1 cellular context compared by ENCODE assay signal in genomic region chr20:3890999-3891929, GRCh38.
TF ChIP-seq lines count a peak whose summit lies in the region.

No MANE protein-coding gene starts in this region.

TF ChIP-seq in SK-N-SH treated with all-trans-retinoic acid at 6 μM for 48 hours, 23 proteins besides CTCF, POLR2A, EP300 and RAD21 (continued from another document):
- TF ChIP-seq, protein P1, sequence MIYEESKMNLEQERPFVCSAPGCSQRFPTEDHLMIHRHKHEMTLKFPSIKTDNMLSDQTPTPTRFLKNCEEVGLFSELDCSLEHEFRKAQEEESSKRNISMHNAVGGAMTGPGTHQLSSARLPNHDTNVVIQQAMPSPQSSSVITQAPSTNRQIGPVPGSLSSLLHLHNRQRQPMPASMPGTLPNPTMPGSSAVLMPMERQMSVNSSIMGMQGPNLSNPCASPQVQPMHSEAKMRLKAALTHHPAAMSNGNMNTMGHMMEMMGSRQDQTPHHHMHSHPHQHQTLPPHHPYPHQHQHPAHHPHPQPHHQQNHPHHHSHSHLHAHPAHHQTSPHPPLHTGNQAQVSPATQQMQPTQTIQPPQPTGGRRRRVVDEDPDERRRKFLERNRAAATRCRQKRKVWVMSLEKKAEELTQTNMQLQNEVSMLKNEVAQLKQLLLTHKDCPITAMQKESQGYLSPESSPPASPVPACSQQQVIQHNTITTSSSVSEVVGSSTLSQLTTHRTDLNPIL (CRISPR knock-in tag; IDR thresholded peaks at IDR 0.05; ENCODE audit: low read depth) = no peak
